In the genomic region with DNA sequence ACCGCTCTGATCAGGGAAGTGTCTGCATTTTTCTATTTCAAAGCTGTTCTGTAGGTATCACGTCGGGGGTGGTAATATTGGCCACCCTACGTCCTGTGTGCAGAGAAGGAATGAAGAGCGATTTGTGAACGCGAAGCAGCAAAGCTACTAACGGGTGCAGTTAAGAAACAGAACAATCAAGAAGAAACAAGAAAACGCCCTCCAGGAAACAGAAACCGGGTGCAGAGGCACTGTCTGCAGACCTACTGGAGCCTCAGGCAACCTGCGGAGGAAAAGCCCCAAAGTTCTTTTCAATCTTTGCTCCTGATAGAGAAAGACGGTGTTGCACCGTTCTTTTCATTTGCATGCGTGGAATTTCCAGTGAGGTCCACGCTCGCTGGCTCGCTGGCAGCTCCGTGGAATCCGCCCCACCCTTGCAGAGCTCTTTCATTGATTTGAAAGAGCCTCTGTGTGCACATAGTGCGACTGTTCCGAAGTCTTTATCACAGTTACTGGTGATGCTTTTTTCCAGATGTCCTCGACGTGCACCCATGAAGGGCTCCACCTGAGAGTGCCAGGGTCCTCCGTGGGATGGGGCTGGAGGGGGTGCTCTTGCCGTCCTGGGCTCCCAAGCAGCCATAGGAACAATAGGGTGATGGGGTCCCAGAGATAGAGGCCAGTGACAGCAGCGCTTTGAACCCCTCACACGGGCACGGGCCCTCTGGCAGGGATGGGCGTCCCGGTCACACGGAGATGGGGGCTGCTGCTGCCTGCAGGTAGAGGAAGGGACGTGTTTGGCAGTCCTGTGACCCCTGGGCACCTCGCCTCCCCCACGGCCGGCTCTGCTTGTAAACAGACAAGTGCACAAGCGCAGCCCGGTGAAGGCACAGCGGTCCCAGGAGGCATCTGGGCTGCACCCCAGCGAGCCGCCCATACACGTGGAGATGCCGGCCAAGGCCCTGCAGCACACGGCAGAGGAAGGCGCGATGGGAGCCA, we compare ENCODE assay signal across 13 cellular contexts. TPM values are rescaled to one million over a fixed set of nuclear protein-coding genes. Genes with fewer than 3 reads are reported as not detected.
DNase-seq lines count a peak whose midpoint lies in the region; ATAC-seq and TF ChIP-seq lines count a peak whose summit lies in the region.
"Had no signal": no experiment of that assay in that cellular context is flagged by ENCODE, and none has a peak within 500 bp of the region (broad histone marks: within the 10 kb centered on the region; RNA-seq: fewer than 3 reads in every experiment).

No MANE protein-coding gene starts in this region.

- H3K9me3 ChIP-seq in subcutaneous abdominal adipose tissue (ENCODE audit: control insufficient read depth in 5 of 5, low read length in 5 of 5) (peaks cover 0 to 3% (median 2%) of the 10 kb centered on the region in 5 donors), testis (no peaks in the 10 kb centered on the region)
- H3K9me3 ChIP-seq: vagina had no signal

- CTCF ChIA-PET in activated CD4-positive, alpha-beta T cell treated with anti-CD3 and anti-CD28 coated beads, Interleukin-2, amount 10 ng/mL, durations not matched to agents 7 days and 5 days (lab: Charles Lee) = interaction anchor here (0.7 to 1.4 kb wide), 3 partner anchors 23 to 216 kb away, joined by 3 to 4 read pairs (median 3); no protein-coding TSS in a partner anchor
- CTCF ChIA-PET in Calu3 (lab: Charles Lee) = no interaction called here

- peaks cover 9% of the 10 kb centered on the region for H3K9me3 Mint-ChIP-seq in activated CD4-positive, alpha-beta T cell treated with anti-CD3 and anti-CD28 coated beads, Interleukin-2, amount 10 ng/mL, durations not matched to agents 7 days and 5 days
- no peaks in the 10 kb centered on the region for H3K9me3 Mint-ChIP-seq in Calu3 (ENCODE audit: low read depth, unreplicated experiment)

- intact Hi-C loops in left colon (cut with DNase I, micrococcal nuclease) = no loop called here
- intact Hi-C loops in testis (cut with DNase I; ENCODE audit: low total_unique reads) = no loop called here
- intact Hi-C loops in Calu3 (cut with micrococcal nuclease; ENCODE audit: unreplicated experiment) = no loop called here

- no peak overlapping the region for H3K27ac Mint-ChIP-seq in activated CD4-positive, alpha-beta T cell treated with anti-CD3 and anti-CD28 coated beads, Interleukin-2, amount 10 ng/mL, durations not matched to agents 7 days and 5 days
- H3K27ac Mint-ChIP-seq in Calu3 (ENCODE audit: unreplicated experiment) = no peak overlapping the region
- H3K27ac Mint-ChIP-seq: activated naive CD8-positive, alpha-beta T cell treated with anti-CD3 and anti-CD28 coated beads for 36 hours had no signal

- H3K9ac ChIP-seq in subcutaneous abdominal adipose tissue (ENCODE audit: low read length in 5 of 5) = no peak overlapping the region

- POLR2A ChIA-PET in activated CD4-positive, alpha-beta T cell treated with anti-CD3 and anti-CD28 coated beads, Interleukin-2, amount 10 ng/mL, durations not matched to agents 7 days and 5 days (lab: Charles Lee) = no interaction called here

- peaks cover 18% of the 10 kb centered on the region for H3K27me3 Mint-ChIP-seq in activated CD4-positive, alpha-beta T cell treated with anti-CD3 and anti-CD28 coated beads, Interleukin-2, amount 10 ng/mL, durations not matched to agents 7 days and 5 days
- H3K27me3 Mint-ChIP-seq in Calu3 (ENCODE audit: unreplicated experiment) = peaks cover 12% of the 10 kb centered on the region
- H3K27me3 Mint-ChIP-seq: activated naive CD8-positive, alpha-beta T cell treated with anti-CD3 and anti-CD28 coated beads for 36 hours had no signal

- peak overlapping the region in 3 of 5 donors; percentile 29 to 56 (median 44) for H3K4me3 ChIP-seq in subcutaneous abdominal adipose tissue (ENCODE audit: low read depth in 1 of 5, low read length in 5 of 5)
- no peak overlapping the region for H3K4me3 ChIP-seq in testis
- H3K4me3 ChIP-seq: vagina had no signal

- peaks cover 2% of the 10 kb centered on the region for H3K4me1 Mint-ChIP-seq in activated CD4-positive, alpha-beta T cell treated with anti-CD3 and anti-CD28 coated beads, Interleukin-2, amount 10 ng/mL, durations not matched to agents 7 days and 5 days
- H3K4me1 Mint-ChIP-seq in Calu3 (ENCODE audit: low read depth, unreplicated experiment) = no peaks in the 10 kb centered on the region
- H3K4me1 Mint-ChIP-seq: activated naive CD8-positive, alpha-beta T cell treated with anti-CD3 and anti-CD28 coated beads for 36 hours had no signal

- peak; percentile 60 for ATAC-seq in left colon

- no peak for TF ChIP-seq POLR2A in testis (IDR thresholded peaks at IDR 0.05)

- no peak overlapping the region for H3K27ac ChIP-seq in subcutaneous abdominal adipose tissue (ENCODE audit: low read depth, low read length)
- H3K27ac ChIP-seq in testis = no peak overlapping the region
- H3K27ac ChIP-seq: vagina, WERI-Rb-1 had no signal

- peaks cover 0 to 8% (median 5%) of the 10 kb centered on the region in 5 donors for H3K4me1 ChIP-seq in subcutaneous abdominal adipose tissue (ENCODE audit: control insufficient read depth in 5 of 5, insufficient read depth in 5 of 5, low read length in 5 of 5)
- H3K4me1 ChIP-seq in testis = no peaks in the 10 kb centered on the region
- H3K4me1 ChIP-seq: vagina had no signal

- H3K27me3 ChIP-seq in subcutaneous abdominal adipose tissue (ENCODE audit: control insufficient read depth in 5 of 5, insufficient read depth in 4 of 5, low read length in 5 of 5) (peaks cover 28 to 48% (median 44%) of the 10 kb centered on the region in 5 donors), testis (no peaks in the 10 kb centered on the region)
- H3K27me3 ChIP-seq: vagina had no signal

- WGBS in testis, 2 donors = 26 to 37% methylated on average over 14 to 45 of the region's 45 CpGs

- no peaks in the 10 kb centered on the region for H3K36me3 ChIP-seq in subcutaneous abdominal adipose tissue (ENCODE audit: control insufficient read depth in 5 of 5, insufficient read depth in 5 of 5, low read length in 5 of 5)
- H3K36me3 ChIP-seq in testis (ENCODE audit: low read depth, missing control alignments) = no peaks in the 10 kb centered on the region
- H3K36me3 ChIP-seq: vagina, WERI-Rb-1 had no signal

- TF ChIP-seq CTCF in testis (IDR thresholded peaks at IDR 0.05) (no peak), Calu3 (IDR thresholded peaks at IDR 0.05; ENCODE audit: unreplicated experiment) (no peak)

- no peak overlapping the region for H3K4me3 Mint-ChIP-seq in activated CD4-positive, alpha-beta T cell treated with anti-CD3 and anti-CD28 coated beads, Interleukin-2, amount 10 ng/mL, durations not matched to agents 7 days and 5 days
- H3K4me3 Mint-ChIP-seq in Calu3 (ENCODE audit: low read depth, unreplicated experiment) = no peak overlapping the region
- H3K4me3 Mint-ChIP-seq: activated naive CD8-positive, alpha-beta T cell treated with anti-CD3 and anti-CD28 coated beads for 36 hours had no signal

- BruUV-seq in Calu3 (replicated peaks; lab: Mats Ljungman, UMichigan) = no TSS peak

- peak; percentile 13 for DNase-seq in activated effector memory CD4-positive, alpha-beta T cell treated with Interleukin-2 at 50 U/mL for 16 hours
- no peak for DNase-seq in activated effector memory CD4-positive, alpha-beta T cell treated with anti-CD3 and anti-CD28 coated beads, Interleukin-2, amount 50 U/mL, for 16 hours
- DNase-seq in activated CD4-positive, alpha-beta T cell treated with anti-CD3 and anti-CD28 coated beads, Interleukin-2, amount 10 ng/mL, durations not matched to agents 7 days and 5 days = peak; percentile 67
- DNase-seq in left colon (peak in 1 of 2 donors; percentile 25), AML-193 (lab: John Stamatoyannopoulos, UW) (no peak), testis (no peak), Calu3 (no peak)
- DNase-seq: activated naive CD8-positive, alpha-beta T cell treated with anti-CD3 and anti-CD28 coated beads for 36 hours; IMR-90; NCI-H1436 treated with DMSO at 0.1 percent for 48 hours; WERI-Rb-1 had no signal

- peaks cover 3% of the 10 kb centered on the region for H3K36me3 Mint-ChIP-seq in activated CD4-positive, alpha-beta T cell treated with anti-CD3 and anti-CD28 coated beads, Interleukin-2, amount 10 ng/mL, durations not matched to agents 7 days and 5 days (ENCODE audit: low read depth)
- no peaks in the 10 kb centered on the region for H3K36me3 Mint-ChIP-seq in Calu3 (ENCODE audit: insufficient read depth, unreplicated experiment)

RNA-seq across cellular contexts. Expression of a gene that starts 36.8 kb away (rescaled TPM):
- total RNA-seq in activated CD4-positive, alpha-beta T cell treated with anti-CD3 and anti-CD28 coated beads, Interleukin-2, amount 10 ng/mL, durations not matched to agents 7 days and 5 days = 1 to 10 TPM; 4.7 to 6.1 TPM
- 100 to 1,000 TPM; 117 to 236 TPM for total RNA-seq in left colon
- 1 to 10 TPM; 5.7 to 6.3 TPM for total RNA-seq in testis
- 6.4 TPM for polyA plus RNA-seq in testis (ENCODE audit: insufficient read depth, low read depth, low replicate concordance)
- 10.9 and 14.3 TPM in 2 replicates for total RNA-seq in Calu3 (2022)

Comparison
In these comparisons a context has a peak if more than half of its experiments do, and no peak if none do; other contexts are left out.
1. DNase-seq: peak in activated effector memory CD4-positive, alpha-beta T cell treated with Interleukin-2 at 50 U/mL for 16 hours (single experiment) and activated CD4-positive, alpha-beta T cell treated with anti-CD3 and anti-CD28 coated beads, Interleukin-2, amount 10 ng/mL, durations not matched to agents 7 days and 5 days (single experiment); none in activated effector memory CD4-positive, alpha-beta T cell treated with anti-CD3 and anti-CD28 coated beads, Interleukin-2, amount 50 U/mL, for 16 hours (single experiment), AML-193 (0 of 2), testis (single experiment) and Calu3 (single experiment).
2. H3K4me3 ChIP-seq: peak in subcutaneous abdominal adipose tissue (3 of 5); none in testis (0 of 2).